ENCODE assay signal across 19 cellular contexts in the genomic region with DNA sequence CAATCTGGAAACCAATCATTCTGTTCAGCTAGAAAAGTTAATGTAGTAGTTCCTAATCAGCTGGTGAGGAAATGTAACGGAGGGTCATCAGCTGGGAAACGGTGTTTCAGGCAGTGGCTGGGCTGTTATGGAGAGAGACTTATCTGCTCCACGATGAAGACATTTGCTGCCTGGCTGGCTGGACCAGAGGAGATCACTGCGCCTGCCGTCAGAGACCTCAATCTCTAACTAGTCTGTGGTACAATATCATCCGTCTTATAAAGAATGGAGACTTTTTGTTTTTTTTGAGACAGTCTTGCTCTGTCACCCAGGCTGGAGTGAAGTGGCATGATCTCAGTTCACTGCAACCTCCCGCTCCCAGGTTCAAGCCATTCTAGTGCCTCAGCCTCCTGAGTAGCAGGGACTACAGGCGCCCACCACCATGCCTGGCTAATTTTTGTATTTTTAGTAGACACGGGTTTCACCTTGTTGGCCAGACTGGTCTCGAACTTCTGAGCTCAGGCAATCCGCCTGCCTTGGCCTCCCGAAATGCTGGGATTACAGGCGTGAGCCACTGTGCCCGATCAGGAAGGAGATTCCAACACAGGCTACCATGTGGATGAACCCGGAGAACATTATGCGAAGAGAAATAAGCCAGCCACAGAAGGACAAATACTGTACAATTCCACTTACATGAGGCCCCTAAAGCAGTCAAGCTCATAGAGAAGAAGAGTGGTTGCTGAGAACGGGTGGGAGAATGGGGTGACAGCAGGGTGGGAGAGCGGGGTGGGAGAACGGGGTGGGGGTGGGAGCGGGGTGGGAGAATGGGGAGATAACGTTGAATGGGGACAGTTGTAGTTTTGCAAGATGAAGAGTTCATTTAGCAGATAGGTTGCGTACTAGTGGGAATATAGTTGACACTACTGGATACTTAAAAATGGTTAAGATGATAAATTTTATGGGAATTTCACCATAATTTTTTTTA.
"Had no signal": no experiment of that assay in that cellular context is flagged by ENCODE, and none has a peak within 500 bp of the region (broad histone marks: within the 10 kb centered on the region; RNA-seq: fewer than 3 reads in every experiment).

No MANE protein-coding gene starts in this region.

- H3K4me3 ChIP-seq: esophagus squamous epithelium, mucosa of descending colon, sigmoid colon, thyroid gland, uterus had no signal

- H3K9me3 ChIP-seq: esophagus squamous epithelium, mucosa of descending colon, neutrophil, sigmoid colon, thyroid gland, uterus had no signal

- H3K36me3 ChIP-seq: thyroid gland, uterus had no signal

- ATAC-seq: activated CD8-positive, alpha-beta T cell treated with anti-CD3 and anti-CD28 coated beads for 36 hours; activated naive CD4-positive, alpha-beta T cell treated with anti-CD3 and anti-CD28 coated beads, Interleukin-2, amount 50 U/mL, for 72 hours; left ventricle myocardium superior; mucosa of descending colon had no signal

- H3K4me1 Mint-ChIP-seq: activated B cell treated with CpG ODN at 0.5 μM for 24 hours, immature natural killer cell had no signal

- H3K27me3 ChIP-seq: esophagus squamous epithelium, neutrophil, sigmoid colon, thyroid gland, uterus had no signal

- H3K9me3 Mint-ChIP-seq: activated B cell treated with CpG ODN at 0.5 μM for 24 hours; activated CD8-positive, alpha-beta T cell treated with anti-CD3 and anti-CD28 coated beads for 36 hours; activated naive CD4-positive, alpha-beta T cell treated with anti-CD3 and anti-CD28 coated beads, Interleukin-2, amount 50 U/mL, for 72 hours; immature natural killer cell had no signal

- H3K27ac ChIP-seq: esophagus squamous epithelium, sigmoid colon, thyroid gland, uterus had no signal

- DNase-seq: activated B cell treated with CpG ODN at 0.5 μM for 24 hours; activated CD4-positive, alpha-beta T cell treated with anti-CD3 and anti-CD28 coated beads for 4 hours; activated CD8-positive, alpha-beta T cell treated with anti-CD3 and anti-CD28 coated beads for 36 hours; activated T-cell treated with anti-CD3 and anti-CD28 coated beads, Interleukin-2, amount 50 U/mL, for 1 hour; amniotic stem cell; dermis blood vessel endothelial cell; effector memory CD4-positive, alpha-beta T cell; esophagus squamous epithelium; immature natural killer cell; left ventricle myocardium superior; mucosa of descending colon; naive B cell; sigmoid colon; stimulated activated CD4-positive, alpha-beta T cell treated with anti-CD3 and anti-CD28 coated beads, Interleukin-4, amount 100 ng/mL, for 24 hours; stimulated activated naive CD4-positive, alpha-beta T cell treated with Interleukin-2 at 50 U/mL for 16 hours; thyroid gland; uterus had no signal

- H3K36me3 Mint-ChIP-seq: activated naive CD4-positive, alpha-beta T cell treated with anti-CD3 and anti-CD28 coated beads, Interleukin-2, amount 50 U/mL, for 72 hours; immature natural killer cell; naive B cell had no signal

- H3K4me1 ChIP-seq: sigmoid colon, thyroid gland, uterus had no signal

- H3K27ac Mint-ChIP-seq: activated B cell treated with CpG ODN at 0.5 μM for 24 hours; activated CD8-positive, alpha-beta T cell treated with anti-CD3 and anti-CD28 coated beads for 36 hours had no signal

- H3K4me3 Mint-ChIP-seq: activated B cell treated with CpG ODN at 0.5 μM for 24 hours; activated CD8-positive, alpha-beta T cell treated with anti-CD3 and anti-CD28 coated beads for 36 hours; immature natural killer cell had no signal

- H3K27me3 Mint-ChIP-seq: activated CD8-positive, alpha-beta T cell treated with anti-CD3 and anti-CD28 coated beads for 36 hours had no signal
